ENCODE assay signal across 26 cellular contexts in genomic region chr20:38120625-38120988, GRCh38. TPM values are rescaled to one million over a fixed set of nuclear protein-coding genes. Genes with fewer than 3 reads are reported as not detected.
DNase-seq lines count a peak whose midpoint lies in the region; TF ChIP-seq lines count a peak whose summit lies in the region.
"Had no signal": no experiment of that assay in that cellular context is flagged by ENCODE, and none has a peak within 500 bp of the region (broad histone marks: within the 10 kb centered on the region; RNA-seq: fewer than 3 reads in every experiment).

No MANE protein-coding gene starts in this region.

- H3K27me3 ChIP-seq in ascending aorta, result no peaks in the 10 kb centered on the region
- H3K27me3 ChIP-seq in uterus, result no peaks in the 10 kb centered on the region
- no peaks in the 10 kb centered on the region for H3K27me3 ChIP-seq in H9 (ENCODE audit: insufficient read depth, low read length)
- H3K27me3 ChIP-seq: Peyer's patch had no signal

- H3K23me2 ChIP-seq in H9 (ENCODE audit: insufficient read length, low read depth, low read length, poor library complexity, severe bottlenecking), result no peaks in the 10 kb centered on the region

- peak overlapping the region; percentile 13 to 44 for H3K27ac ChIP-seq in ascending aorta
- H3K27ac ChIP-seq in uterus, result peak overlapping the region; percentile 83 to 86
- no peak overlapping the region for H3K27ac ChIP-seq in H9 (ENCODE audit: insufficient read length, low read depth, low read length)
- H3K27ac ChIP-seq: Peyer's patch had no signal

- H3K9me3 Mint-ChIP-seq in osteocyte (ENCODE audit: unreplicated experiment) (peaks cover 11% of the 10 kb centered on the region), H9 (no peaks in the 10 kb centered on the region)
- H3K9me3 Mint-ChIP-seq: CD8-positive, alpha-beta T cell had no signal

- WGBS in H9 (ENCODE audit: extremely low coverage, insufficient read length, low lambda C conversion rate), result no CpG with 5 or more reads among the region's 4 CpGs

- TF ChIP-seq POLR2A in uterus (IDR thresholded peaks at IDR 0.05), result no peak

- no peak for TF ChIP-seq CTCF in ascending aorta (IDR thresholded peaks at IDR 0.05)
- TF ChIP-seq CTCF in osteocyte (IDR thresholded peaks at IDR 0.05), result no peak
- no peak for TF ChIP-seq CTCF in uterus (IDR thresholded peaks at IDR 0.05)
- no peak for TF ChIP-seq CTCF in H9 (conservative IDR thresholded peaks at IDR 0.05)

- H2BK20ac ChIP-seq in H9 (ENCODE audit: low read depth, low read length, poor library complexity, severe bottlenecking), result no peak overlapping the region

- H4K20me1 ChIP-seq in H9 (ENCODE audit: control insufficient read depth, insufficient read depth, insufficient read length), result no peaks in the 10 kb centered on the region

- H4K91ac ChIP-seq in H9 (ENCODE audit: insufficient read length, low read depth, low read length), result no peak overlapping the region

- no peak overlapping the region for H3K27ac Mint-ChIP-seq in osteocyte (ENCODE audit: unreplicated experiment)
- H3K27ac Mint-ChIP-seq in H9, result peak overlapping the region in 1 of 3 experiments; percentile 30; a peak in 1 of 7 replicates
- H3K27ac Mint-ChIP-seq: CD8-positive, alpha-beta T cell had no signal

- no peaks in the 10 kb centered on the region for H3K79me1 ChIP-seq in H9 (ENCODE audit: insufficient read depth, low read depth, low read length, poor library complexity, severe bottlenecking)

- H3K27me3 Mint-ChIP-seq in osteocyte (ENCODE audit: unreplicated experiment), result no peaks in the 10 kb centered on the region
- H3K27me3 Mint-ChIP-seq in H9 (ENCODE audit: low read depth), result no peaks in the 10 kb centered on the region

- H2AK5ac ChIP-seq in H9 (ENCODE audit: insufficient read length, low read length), result no peak overlapping the region

- H3K14ac ChIP-seq in H9 (ENCODE audit: insufficient read depth, low read length), result no peak overlapping the region

- H3K4ac ChIP-seq in H9 (ENCODE audit: low read depth, low read length), result no peak overlapping the region

- H3K79me2 ChIP-seq in H9 (ENCODE audit: insufficient read depth, low read length), result no peaks in the 10 kb centered on the region

- H4K8ac ChIP-seq in H9 (replicated peaks; ENCODE audit: insufficient read length, low read depth, low read length), result no peak overlapping the region

- H3K4me1 ChIP-seq in ascending aorta, result peaks cover 6 to 19% of the 10 kb centered on the region in 2 donors
- H3K4me1 ChIP-seq in uterus, result peaks cover 7 to 8% of the 10 kb centered on the region in 2 donors
- no peaks in the 10 kb centered on the region; the same call in 1 of the 2 replicates for H3K4me1 ChIP-seq in H9 (ENCODE audit: insufficient read depth, low read length)

- no peak overlapping the region for H3K18ac ChIP-seq in H9 (ENCODE audit: insufficient read length, low read depth, low read length)

- no peaks in the 10 kb centered on the region for H3K36me3 Mint-ChIP-seq in osteocyte (ENCODE audit: unreplicated experiment)
- no peaks in the 10 kb centered on the region for H3K36me3 Mint-ChIP-seq in H9 (ENCODE audit: insufficient read depth in 1 of 3, low read depth in 3 of 3)
- H3K36me3 Mint-ChIP-seq: CD8-positive, alpha-beta T cell had no signal

- H3K4me2 ChIP-seq in H9 (ENCODE audit: insufficient read depth, insufficient read length, low read length), result no peak overlapping the region

- H3K9me3 ChIP-seq in ascending aorta (no peaks in the 10 kb centered on the region), uterus (no peaks in the 10 kb centered on the region), H9 (ENCODE audit: control insufficient read depth, low read depth, low read length) (no peaks in the 10 kb centered on the region)
- H3K9me3 ChIP-seq: Peyer's patch had no signal

- H2BK12ac ChIP-seq in H9 (ENCODE audit: insufficient read length, low read depth, low read length), result no peak overlapping the region

- no peak overlapping the region for H3T11ph ChIP-seq in H9 (ENCODE audit: low read length)

- no peak overlapping the region for H3K4me3 Mint-ChIP-seq in osteocyte (ENCODE audit: unreplicated experiment)
- H3K4me3 Mint-ChIP-seq in H9, result no peak overlapping the region
- H3K4me3 Mint-ChIP-seq: CD8-positive, alpha-beta T cell had no signal

- no peak overlapping the region for H2BK15ac ChIP-seq in H9 (ENCODE audit: low read depth, low read length)

- H2BK120ac ChIP-seq in H9 (ENCODE audit: low read depth, low read length, poor library complexity, severe bottlenecking), result no peak overlapping the region

- H2BK5ac ChIP-seq in H9 (ENCODE audit: insufficient read length, low read length), result no peak overlapping the region

- no peak overlapping the region for H2AFZ ChIP-seq in H9 (ENCODE audit: low read length)

- no peak overlapping the region for H3K56ac ChIP-seq in H9 (ENCODE audit: insufficient read length, low read depth, low read length)

- no peak overlapping the region for H4K5ac ChIP-seq in H9 (ENCODE audit: insufficient read length, low read depth, low read length)

- intact Hi-C loops in ascending aorta (cut with DNase I), result no loop called here
- intact Hi-C loops in uterus (cut with DNase I; ENCODE audit: low total_unique reads), result no loop called here

- no peak overlapping the region for H3K23ac ChIP-seq in H9 (ENCODE audit: insufficient read length, low read depth, low read length)

- DNase-seq in activated effector memory CD4-positive, alpha-beta T cell treated with anti-CD3 and anti-CD28 coated beads, Interleukin-2, amount 50 U/mL, for 16 hours, result peak; percentile 17
- no peak for DNase-seq in activated effector memory CD4-positive, alpha-beta T cell treated with Interleukin-2 at 50 U/mL for 16 hours
- DNase-seq in ascending aorta (ENCODE audit: low spot score in 2 of 2) (peak in 1 of 2 donors; percentile 41), osteocyte (ENCODE audit: extremely low spot score, unreplicated experiment) (peak; percentile 63), uterus (peak in 1 of 2 donors; percentile 15), H9 (no peak), A172 (ENCODE audit: low spot score) (no peak)
- no peak for DNase-seq in activated CD8-positive, alpha-beta memory T cell treated with anti-CD3 and anti-CD28 coated beads for 24 hours
- DNase-seq: C1 segment of cervical spinal cord; CD8-positive, alpha-beta T cell; DMS 273 treated with DMSO at 0.1 percent for 48 hours; DMS79; EL; GF-D8; H7; Kasumi-1; NCI-H1092 treated with DMSO at 0.1 percent for 48 hours; NCI-H1436; NCI-H187; NCI-H2081 treated with DMSO at 0.1 percent for 48 hours; NCI-H2171; NCI-H510A; NCI-H69 had no signal

- H3K4me1 Mint-ChIP-seq in osteocyte (ENCODE audit: unreplicated experiment) (peaks cover 25% of the 10 kb centered on the region), H9 (peaks cover 5 to 6% of the 10 kb centered on the region in 2 experiments; a peak in 2 of 4 replicates)

- H3K9ac ChIP-seq in H9 (ENCODE audit: extremely low read depth, insufficient read length, low read length), result no peak overlapping the region

- H3K4me3 ChIP-seq in ascending aorta (no peak overlapping the region), uterus (no peak overlapping the region)
- H3K4me3 ChIP-seq: K562, Peyer's patch had no signal

- H3K36me3 ChIP-seq in ascending aorta (no peaks in the 10 kb centered on the region), uterus (no peaks in the 10 kb centered on the region)
- H3K36me3 ChIP-seq: Peyer's patch had no signal

RNA-seq across cellular contexts. Expression of gene TGM2, which starts 44.5 kb away (rescaled TPM):
- total RNA-seq in ascending aorta, result 529 TPM
- 29.2 and 32.7 TPM in 2 replicates for total RNA-seq in osteocyte
- total RNA-seq in uterus, result 100 to 1,000 TPM; 136 to 639 (median 209) TPM
- total RNA-seq in H9 (2021), result 1.1 and 1.4 TPM in 2 replicates
- 13.9 and 27.0 TPM in 2 replicates for total RNA-seq in A172 (2014; rRNA removed; shearing (Covaris generic))
- total RNA-seq: CD8-positive, alpha-beta T cell; OCI-LY7 had no signal

Comparison
In these comparisons a context has a peak if more than half of its experiments do, and no peak if none do; other contexts are left out.
1. DNase-seq: peak in activated effector memory CD4-positive, alpha-beta T cell treated with anti-CD3 and anti-CD28 coated beads, Interleukin-2, amount 50 U/mL, for 16 hours (single experiment) and osteocyte (single experiment); none in activated effector memory CD4-positive, alpha-beta T cell treated with Interleukin-2 at 50 U/mL for 16 hours (single experiment), H9 (single experiment), A172 (single experiment) and activated CD8-positive, alpha-beta memory T cell treated with anti-CD3 and anti-CD28 coated beads for 24 hours (single experiment).